In genomic region chr14:105527381-105528196, GRCh38 we compare ENCODE assay signal across 8 cellular contexts. TPM values are rescaled to one million over a fixed set of nuclear protein-coding genes. Genes with fewer than 3 reads are reported as not detected.
DNase-seq lines count a peak whose midpoint lies in the region; ATAC-seq and TF ChIP-seq lines count a peak whose summit lies in the region.

No MANE protein-coding gene starts in this region.

- ATAC-seq in gastroesophageal sphincter (peak; percentile 8), sciatic nerve (peak; percentile 39), GM21423 (IDR thresholded peaks at IDR 0.05; ENCODE audit: unreplicated experiment) (no peak), GM19452 (IDR thresholded peaks at IDR 0.05; ENCODE audit: unreplicated experiment) (no peak), HG03432 (IDR thresholded peaks at IDR 0.05; ENCODE audit: unreplicated experiment) (no peak)

- H3K4me3 ChIP-seq in GM12864 (ENCODE audit: low read depth, low read length) (peak overlapping the region; percentile 58), WERI-Rb-1 (ENCODE audit: low read depth, low read length) (peak overlapping the region; percentile 66), gastroesophageal sphincter (peak overlapping the region; percentile 64 to 72)

- no peak overlapping the region for H3K27ac ChIP-seq in WERI-Rb-1
- H3K27ac ChIP-seq in gastroesophageal sphincter = peak overlapping the region in 3 of 4 donors; percentile 74 to 77 (median 74)

- WGBS in gastroesophageal sphincter (ENCODE audit: low coverage in 1 of 2), 2 donors = 5% methylated on average over 4 of the region's 44 CpGs; no CpG with 5 or more reads in 1 of the 2 donors

- peaks cover 4% of the 10 kb centered on the region; the same call in 1 of the 2 replicates for H3K36me3 ChIP-seq in WERI-Rb-1
- H3K36me3 ChIP-seq in gastroesophageal sphincter = peaks cover 0 to 22% of the 10 kb centered on the region in 2 donors

- no peak for TF ChIP-seq POLR2A in gastroesophageal sphincter (IDR thresholded peaks at IDR 0.05)

- TF ChIP-seq CTCF in GM12864 (IDR thresholded peaks at IDR 0.05; ENCODE audit: low read depth, low read length, missing control alignments) = no peak
- TF ChIP-seq CTCF in WERI-Rb-1 (IDR thresholded peaks at IDR 0.05; ENCODE audit: low read depth, low read length) = no peak
- no peak for TF ChIP-seq CTCF in gastroesophageal sphincter (IDR thresholded peaks at IDR 0.05)

- no peak for TF ChIP-seq EP300 in gastroesophageal sphincter (IDR thresholded peaks at IDR 0.05)

- no peak for DNase-seq in GM12864 (ENCODE audit: low read depth)
- no peak for DNase-seq in WERI-Rb-1
- DNase-seq in sciatic nerve (ENCODE audit: low spot score) = no peak
- DNase-seq in NK-92 (lab: John Stamatoyannopoulos, UW; ENCODE audit: unreplicated experiment) = no peak

- H3K27me3 ChIP-seq in WERI-Rb-1 (ENCODE audit: insufficient read depth, low read depth, severe bottlenecking) (peaks cover 18% of the 10 kb centered on the region), gastroesophageal sphincter (no peaks in the 10 kb centered on the region)

- H3K9me3 ChIP-seq in WERI-Rb-1 (ENCODE audit: severe bottlenecking) (no peaks in the 10 kb centered on the region), gastroesophageal sphincter (no peaks in the 10 kb centered on the region)

- intact Hi-C loops in sciatic nerve (cut with DNase I) = no loop called here

- H3K4me1 ChIP-seq in gastroesophageal sphincter = peaks cover 0 to 48% (median 18%) of the 10 kb centered on the region in 3 donors

RNA-seq across cellular contexts. Expression of gene TMEM121, which starts 1.2 kb away (rescaled TPM):
- total RNA-seq in gastroesophageal sphincter = 1 to 10 TPM; 3.9 to 6.7 (median 5.2) TPM
- 8.7 TPM for total RNA-seq in sciatic nerve

RNA-seq across cellular contexts. Expression of gene TEDC1, which starts 36.5 kb away (rescaled TPM):
- total RNA-seq in gastroesophageal sphincter = 1 to 10 TPM; 4.6 to 7.9 (median 5.4) TPM
- total RNA-seq in sciatic nerve = 14.1 TPM

RNA-seq across cellular contexts. Expression of gene CRIP1, which starts 40.9 kb away (rescaled TPM):
- total RNA-seq in gastroesophageal sphincter (10 to 100 TPM; 11.2 to 57.9 (median 34.2) TPM), sciatic nerve (112 TPM)

RNA-seq across cellular contexts. Expression of gene CRIP2, which starts 53.0 kb away (rescaled TPM):
- total RNA-seq in gastroesophageal sphincter (100 to 1,000 TPM; 165 to 518 (median 343) TPM), sciatic nerve (172 TPM)

Comparison
In these comparisons a context has a peak if more than half of its experiments do, and no peak if none do; other contexts are left out.
1. ATAC-seq: peak in gastroesophageal sphincter (single experiment) and sciatic nerve (single experiment); none in GM21423 (single experiment), GM19452 (single experiment) and HG03432 (single experiment).
2. Peak in every context shown above with its lines, with median percentiles within 50 percentile points of each other: H3K4me3 ChIP-seq.